1 cellular context compared by ENCODE assay signal in the genomic region with DNA sequence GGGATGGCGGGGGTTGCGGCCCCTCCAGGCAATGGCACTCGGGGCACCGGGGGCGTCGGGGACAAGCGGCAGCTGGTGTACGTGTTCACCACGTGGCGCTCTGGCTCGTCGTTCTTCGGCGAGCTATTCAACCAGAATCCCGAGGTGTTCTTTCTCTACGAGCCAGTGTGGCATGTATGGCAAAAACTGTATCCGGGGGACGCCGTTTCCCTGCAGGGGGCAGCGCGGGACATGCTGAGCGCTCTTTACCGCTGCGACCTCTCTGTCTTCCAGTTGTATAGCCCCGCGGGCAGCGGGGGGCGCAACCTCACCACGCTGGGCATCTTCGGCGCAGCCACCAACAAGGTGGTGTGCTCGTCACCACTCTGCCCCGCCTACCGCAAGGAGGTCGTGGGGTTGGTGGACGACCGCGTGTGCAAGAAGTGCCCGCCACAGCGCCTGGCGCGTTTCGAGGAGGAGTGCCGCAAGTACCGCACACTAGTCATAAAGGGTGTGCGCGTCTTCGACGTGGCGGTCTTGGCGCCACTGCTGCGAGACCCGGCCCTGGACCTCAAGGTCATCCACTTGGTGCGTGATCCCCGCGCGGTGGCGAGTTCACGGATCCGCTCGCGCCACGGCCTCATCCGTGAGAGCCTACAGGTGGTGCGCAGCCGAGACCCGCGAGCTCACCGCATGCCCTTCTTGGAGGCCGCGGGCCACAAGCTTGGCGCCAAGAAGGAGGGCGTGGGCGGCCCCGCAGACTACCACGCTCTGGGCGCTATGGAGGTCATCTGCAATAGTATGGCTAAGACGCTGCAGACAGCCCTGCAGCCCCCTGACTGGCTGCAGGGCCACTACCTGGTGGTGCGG.
TF ChIP-seq lines count a peak whose summit lies in the region.

No MANE protein-coding gene starts in this region.

TF ChIP-seq in WTC11, 78 proteins besides CTCF, POLR2A, EP300 and RAD21 (continued from another document):
- TF ChIP-seq, protein P1, sequence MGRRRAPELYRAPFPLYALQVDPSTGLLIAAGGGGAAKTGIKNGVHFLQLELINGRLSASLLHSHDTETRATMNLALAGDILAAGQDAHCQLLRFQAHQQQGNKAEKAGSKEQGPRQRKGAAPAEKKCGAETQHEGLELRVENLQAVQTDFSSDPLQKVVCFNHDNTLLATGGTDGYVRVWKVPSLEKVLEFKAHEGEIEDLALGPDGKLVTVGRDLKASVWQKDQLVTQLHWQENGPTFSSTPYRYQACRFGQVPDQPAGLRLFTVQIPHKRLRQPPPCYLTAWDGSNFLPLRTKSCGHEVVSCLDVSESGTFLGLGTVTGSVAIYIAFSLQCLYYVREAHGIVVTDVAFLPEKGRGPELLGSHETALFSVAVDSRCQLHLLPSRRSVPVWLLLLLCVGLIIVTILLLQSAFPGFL (CRISPR knock-in tag; IDR thresholded peaks at IDR 0.05; ENCODE audit: borderline replicate concordance): no peak
- no peak for TF ChIP-seq ZNF317 (CRISPR knock-in tag; IDR thresholded peaks at IDR 0.05; ENCODE audit: borderline replicate concordance, low read depth)
TF ChIP-seq in WTC11: peak in this region for 17.
